ENCODE assay signal across 8 cellular contexts in genomic region chr12:120529641-120530314, GRCh38. TPM values are rescaled to one million over a fixed set of nuclear protein-coding genes. Genes with fewer than 3 reads are reported as not detected.
DNase-seq lines count a peak whose midpoint lies in the region; ATAC-seq and TF ChIP-seq lines count a peak whose summit lies in the region.

No MANE protein-coding gene starts in this region.

- TF ChIP-seq EP300 in Ishikawa (IDR thresholded peaks at IDR 0.05; ENCODE audit: borderline replicate concordance): no peak

- peak; percentile 31 for ATAC-seq in RWPE2 (ENCODE audit: low read depth)
- no peak for ATAC-seq in GM19455 (IDR thresholded peaks at IDR 0.05; ENCODE audit: unreplicated experiment)
- no peak for ATAC-seq in GM18517 (IDR thresholded peaks at IDR 0.05; ENCODE audit: unreplicated experiment)
- ATAC-seq in GM21786 (IDR thresholded peaks at IDR 0.05; ENCODE audit: unreplicated experiment): no peak

- H3K27me3 Mint-ChIP-seq in endodermal cell (ENCODE audit: insufficient read depth): no peaks in the 10 kb centered on the region

- peak; percentile 55 for DNase-seq in DMS 273 treated with DMSO at 0.1 percent for 48 hours (lab: John Stamatoyannopoulos, UW)
- no peak for DNase-seq in RWPE2 (ENCODE audit: low spot score)
- DNase-seq in endodermal cell: peak; percentile 77
- peak; percentile 47 for DNase-seq in myocyte (ENCODE audit: low read depth)

- TF ChIP-seq CTCF in RWPE2 (IDR thresholded peaks at IDR 0.05; ENCODE audit: poor library complexity, severe bottlenecking) (peak; percentile 27), endodermal cell (conservative IDR thresholded peaks at IDR 0.05) (peak; percentile 40)

- peak overlapping the region; percentile 92 for H3K9ac ChIP-seq in endodermal cell (ENCODE audit: extremely low read depth, low read length, poor library complexity, severe bottlenecking)

- H3K4me3 ChIP-seq in RWPE2 (ENCODE audit: severe bottlenecking): peak overlapping the region; percentile 81
- peak overlapping the region; percentile 97 for H3K4me3 ChIP-seq in endodermal cell (ENCODE audit: low read length)

- H3K9me3 ChIP-seq in RWPE2 (ENCODE audit: severe bottlenecking) (no peaks in the 10 kb centered on the region), endodermal cell (ENCODE audit: control insufficient read depth, low read length) (no peaks in the 10 kb centered on the region)

- H3K36me3 Mint-ChIP-seq in endodermal cell (ENCODE audit: low read depth): peaks cover 5% of the 10 kb centered on the region

- H3K27ac Mint-ChIP-seq in endodermal cell: peak overlapping the region; percentile 100

- no peaks in the 10 kb centered on the region for H3K27me3 ChIP-seq in RWPE2 (ENCODE audit: insufficient read depth, poor library complexity, severe bottlenecking)
- H3K27me3 ChIP-seq in endodermal cell (ENCODE audit: control insufficient read depth, insufficient read depth, low read length, poor library complexity, severe bottlenecking): no peaks in the 10 kb centered on the region

- H3K9me3 Mint-ChIP-seq in endodermal cell: peaks cover 1% of the 10 kb centered on the region

- H3K4me3 Mint-ChIP-seq in endodermal cell: peak overlapping the region; percentile 99

- WGBS in endodermal cell (ENCODE audit: insufficient coverage in 1 of 2, insufficient read length in 1 of 2), 2 experiments: 55 to 62% methylated on average over 9 to 14 of the region's 14 CpGs

- TF ChIP-seq RAD21 in Ishikawa (IDR thresholded peaks at IDR 0.05; ENCODE audit: low read depth): no peak

- H3K36me3 ChIP-seq in RWPE2 (ENCODE audit: low read depth): peaks cover 6% of the 10 kb centered on the region; the same call in 1 of the 2 replicates
- H3K36me3 ChIP-seq in endodermal cell (ENCODE audit: control insufficient read depth, insufficient read depth, low read length): peaks cover 4% of the 10 kb centered on the region

- H3K27ac ChIP-seq in RWPE2 (ENCODE audit: poor library complexity, severe bottlenecking): peak overlapping the region; percentile 75
- peak overlapping the region; percentile 89 for H3K27ac ChIP-seq in endodermal cell (ENCODE audit: low read depth, low read length)

- H3K4me1 Mint-ChIP-seq in endodermal cell: peaks cover 12% of the 10 kb centered on the region

- peaks cover 13% of the 10 kb centered on the region for H3K4me1 ChIP-seq in RWPE2 (ENCODE audit: insufficient read depth, poor library complexity, severe bottlenecking)
- H3K4me1 ChIP-seq in endodermal cell (ENCODE audit: control insufficient read depth, insufficient read depth, low read length): peaks cover 8% of the 10 kb centered on the region

TF ChIP-seq in Ishikawa, 13 proteins besides CTCF, POLR2A, EP300 and RAD21:
- TF ChIP-seq FOXM1 (IDR thresholded peaks at IDR 0.05; ENCODE audit: borderline replicate concordance, low read depth) (peak; percentile 66; the same call in 1 of the 2 replicates), TCF12 (IDR thresholded peaks at IDR 0.05; ENCODE audit: low read depth) (no peak), EGR1 (IDR thresholded peaks at IDR 0.05) (no peak), YY1 (IDR thresholded peaks at IDR 0.05; ENCODE audit: low read depth) (no peak), CREB1 (IDR thresholded peaks at IDR 0.05; ENCODE audit: low read depth) (no peak), ZBTB7A (IDR thresholded peaks at IDR 0.05; ENCODE audit: low read depth) (no peak), TEAD4 (IDR thresholded peaks at IDR 0.05) (peak; percentile 86), NFIC (IDR thresholded peaks at IDR 0.05) (no peak), CEBPB (IDR thresholded peaks at IDR 0.05) (no peak), USF1 (IDR thresholded peaks at IDR 0.05) (no peak), TAF1 (IDR thresholded peaks at IDR 0.05; ENCODE audit: low read depth) (no peak)
- TF ChIP-seq, protein P1, sequence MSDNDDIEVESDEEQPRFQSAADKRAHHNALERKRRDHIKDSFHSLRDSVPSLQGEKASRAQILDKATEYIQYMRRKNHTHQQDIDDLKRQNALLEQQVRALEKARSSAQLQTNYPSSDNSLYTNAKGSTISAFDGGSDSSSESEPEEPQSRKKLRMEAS (IDR thresholded peaks at IDR 0.05): peak; percentile 51; the same call in 1 of the 2 replicates
- TF ChIP-seq, protein P2, sequence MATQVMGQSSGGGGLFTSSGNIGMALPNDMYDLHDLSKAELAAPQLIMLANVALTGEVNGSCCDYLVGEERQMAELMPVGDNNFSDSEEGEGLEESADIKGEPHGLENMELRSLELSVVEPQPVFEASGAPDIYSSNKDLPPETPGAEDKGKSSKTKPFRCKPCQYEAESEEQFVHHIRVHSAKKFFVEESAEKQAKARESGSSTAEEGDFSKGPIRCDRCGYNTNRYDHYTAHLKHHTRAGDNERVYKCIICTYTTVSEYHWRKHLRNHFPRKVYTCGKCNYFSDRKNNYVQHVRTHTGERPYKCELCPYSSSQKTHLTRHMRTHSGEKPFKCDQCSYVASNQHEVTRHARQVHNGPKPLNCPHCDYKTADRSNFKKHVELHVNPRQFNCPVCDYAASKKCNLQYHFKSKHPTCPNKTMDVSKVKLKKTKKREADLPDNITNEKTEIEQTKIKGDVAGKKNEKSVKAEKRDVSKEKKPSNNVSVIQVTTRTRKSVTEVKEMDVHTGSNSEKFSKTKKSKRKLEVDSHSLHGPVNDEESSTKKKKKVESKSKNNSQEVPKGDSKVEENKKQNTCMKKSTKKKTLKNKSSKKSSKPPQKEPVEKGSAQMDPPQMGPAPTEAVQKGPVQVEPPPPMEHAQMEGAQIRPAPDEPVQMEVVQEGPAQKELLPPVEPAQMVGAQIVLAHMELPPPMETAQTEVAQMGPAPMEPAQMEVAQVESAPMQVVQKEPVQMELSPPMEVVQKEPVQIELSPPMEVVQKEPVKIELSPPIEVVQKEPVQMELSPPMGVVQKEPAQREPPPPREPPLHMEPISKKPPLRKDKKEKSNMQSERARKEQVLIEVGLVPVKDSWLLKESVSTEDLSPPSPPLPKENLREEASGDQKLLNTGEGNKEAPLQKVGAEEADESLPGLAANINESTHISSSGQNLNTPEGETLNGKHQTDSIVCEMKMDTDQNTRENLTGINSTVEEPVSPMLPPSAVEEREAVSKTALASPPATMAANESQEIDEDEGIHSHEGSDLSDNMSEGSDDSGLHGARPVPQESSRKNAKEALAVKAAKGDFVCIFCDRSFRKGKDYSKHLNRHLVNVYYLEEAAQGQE (IDR thresholded peaks at IDR 0.05; ENCODE audit: low read depth): no peak

RNA-seq across cellular contexts. Expression of gene COQ5, which starts 0.8 kb away (rescaled TPM):
- total RNA-seq in endodermal cell (10 to 100 TPM; 35.5 to 55.1 TPM), myocyte (28.6 and 30.5 TPM in 2 replicates)
- 57.3 TPM for polyA plus RNA-seq in endodermal cell (2013, experiment 1 of 2)
- polyA plus RNA-seq in endodermal cell (2013, experiment 2 of 2): 51.5 TPM
- 48.2 TPM for polyA plus RNA-seq in myocyte (2012)

RNA-seq across cellular contexts. Expression of gene RNF10, which starts 4.4 kb away (rescaled TPM):
- total RNA-seq in endodermal cell (100 to 1,000 TPM; 167 to 182 TPM), myocyte (89.2 and 109 TPM in 2 replicates)
- 109 TPM for polyA plus RNA-seq in endodermal cell (2013, experiment 1 of 2)
- polyA plus RNA-seq in endodermal cell (2013, experiment 2 of 2): 107 TPM
- polyA plus RNA-seq in myocyte (2012): 229 TPM

RNA-seq across cellular contexts. Expression of gene DYNLL1, which starts 33.9 kb away (rescaled TPM):
- 100 to 1,000 TPM; 326 to 424 TPM for total RNA-seq in endodermal cell
- 494 TPM for polyA plus RNA-seq in endodermal cell (2013, experiment 1 of 2)
- polyA plus RNA-seq in endodermal cell (2013, experiment 2 of 2): 464 TPM
- total RNA-seq in myocyte: 329 and 397 TPM in 2 replicates
- 759 TPM for polyA plus RNA-seq in myocyte (2012)

RNA-seq across cellular contexts. Expression of gene POP5, which starts 51.4 kb away (rescaled TPM):
- total RNA-seq in endodermal cell: 10 to 100 TPM; 52.5 to 53.0 TPM
- polyA plus RNA-seq in endodermal cell (2013, experiment 1 of 2): 48.1 TPM
- polyA plus RNA-seq in endodermal cell (2013, experiment 2 of 2): 39.1 TPM
- total RNA-seq in myocyte: 23.8 and 29.6 TPM in 2 replicates
- 71.5 TPM for polyA plus RNA-seq in myocyte (2012)
